7 cellular contexts compared by ENCODE assay signal in genomic region chr12:120257041-120257821, GRCh38. TPM values are rescaled to one million over a fixed set of nuclear protein-coding genes. Genes with fewer than 3 reads are reported as not detected.
DNase-seq lines count a peak whose midpoint lies in the region; ATAC-seq and TF ChIP-seq lines count a peak whose summit lies in the region.

No MANE protein-coding gene starts in this region.

- H3K14ac ChIP-seq in IMR-90 (replicated peaks; ENCODE audit: low read depth, low read length), result peak overlapping the region; percentile 8

- peak overlapping the region; percentile 77 for H4K91ac ChIP-seq in IMR-90 (ENCODE audit: insufficient read depth, low read depth, low read length)

- POLR2A ChIA-PET in IMR-90 (lab: Charles Lee; ENCODE audit: unreplicated experiment), result interaction anchor here (1.0 to 1.5 kb wide), 4 partner anchors 20 to 56 kb away, joined by 4 to 10 read pairs (median 6); partner anchors contain the start of gene RNU4-2

- BruUV-seq in IMR-90 (replicated peaks; lab: Mats Ljungman, UMichigan), result no TSS peak

- H2AK5ac ChIP-seq in IMR-90 (ENCODE audit: low read depth, low read length), result peak overlapping the region; percentile 90

- H2AK9ac ChIP-seq in IMR-90 (replicated peaks; ENCODE audit: low read depth, low read length, poor library complexity), result peak overlapping the region; percentile 85

- H3K9me3 ChIP-seq in IMR-90 (ENCODE audit: control insufficient read depth, insufficient read depth, low read length) (no peaks in the 10 kb centered on the region), body of pancreas (no peaks in the 10 kb centered on the region), iPS-20b (ENCODE audit: insufficient read depth, low read depth, low read length) (no peaks in the 10 kb centered on the region), spleen (no peaks in the 10 kb centered on the region)

- CTCF ChIA-PET in IMR-90 (lab: Yijun Ruan, JAX), result interaction anchor here (0.6 to 1.9 kb wide), 7 partner anchors 9 to 32 kb away, joined by 3 to 12 read pairs (median 5); no protein-coding TSS in a partner anchor

- ATAC-seq in IMR-90 (ENCODE audit: low read depth) (peak; percentile 83), body of pancreas (peak; percentile 75), GM19397 (IDR thresholded peaks at IDR 0.05; ENCODE audit: unreplicated experiment) (no peak)

- peak overlapping the region; percentile 70 for H3K27ac ChIP-seq in IMR-90 (ENCODE audit: insufficient read depth, low read length)
- H3K27ac ChIP-seq in body of pancreas, result peak overlapping the region; percentile 46 to 90 (median 85)
- peak overlapping the region; percentile 86 for H3K27ac ChIP-seq in iPS-20b (ENCODE audit: low read length)
- peak overlapping the region; percentile 19 to 97 (median 76) for H3K27ac ChIP-seq in spleen

- 0 out of 2 replicates have a peak overlapping the region, but pooled peaks have one; percentile 16 for H3K56ac ChIP-seq in IMR-90 (ENCODE audit: extremely low read depth, insufficient read depth, low read length)

- peaks cover 0 to 50% of the 10 kb centered on the region in 2 experiments; a peak in 2 of 4 replicates for H3K79me1 ChIP-seq in IMR-90 (ENCODE audit: low read depth in 1 of 2, low read length in 2 of 2)

- peaks cover 41% of the 10 kb centered on the region for H3K9me1 ChIP-seq in IMR-90 (ENCODE audit: insufficient read depth, low read length)

- H3K36me3 ChIP-seq in IMR-90 (ENCODE audit: control insufficient read depth, insufficient read depth, low read length) (peaks cover 9% of the 10 kb centered on the region), body of pancreas (replicated peaks in 1 of 2; ENCODE audit: insufficient read depth in 1 of 2, low read depth in 2 of 2) (no peaks in the 10 kb centered on the region), iPS-20b (ENCODE audit: insufficient read depth, low read depth, low read length) (no peaks in the 10 kb centered on the region; the same call in 1 of the 2 replicates), spleen (peaks cover 0 to 37% (median 0%) of the 10 kb centered on the region in 6 donors)

- peak overlapping the region; percentile 57 for H2BK120ac ChIP-seq in IMR-90 (ENCODE audit: low read depth, low read length)

- peak overlapping the region; percentile 81 for H2BK5ac ChIP-seq in IMR-90 (ENCODE audit: low read depth, low read length, poor library complexity, severe bottlenecking)

- no peaks in the 10 kb centered on the region for H3K27me3 ChIP-seq in IMR-90 (ENCODE audit: control insufficient read depth, insufficient read depth, low read length)
- no peaks in the 10 kb centered on the region for H3K27me3 ChIP-seq in body of pancreas
- no peaks in the 10 kb centered on the region for H3K27me3 ChIP-seq in iPS-20b (ENCODE audit: insufficient read depth, low read length)
- peaks cover 0 to 43% (median 0%) of the 10 kb centered on the region in 7 donors for H3K27me3 ChIP-seq in spleen (replicated peaks in 1 of 7)

- TF ChIP-seq POLR2A in IMR-90 (IDR thresholded peaks at IDR 0.05; ENCODE audit: low read depth, low read length), result no peak
- TF ChIP-seq POLR2A in body of pancreas (IDR thresholded peaks at IDR 0.05), result peak in 2 of 3 donors; percentile 8 to 31
- no peak for TF ChIP-seq POLR2A in spleen (IDR thresholded peaks at IDR 0.05)

- H2AFZ ChIP-seq in IMR-90 (replicated peaks; ENCODE audit: low read length, poor library complexity), result peak overlapping the region; percentile 78

- peak overlapping the region; percentile 85 for H3K4ac ChIP-seq in IMR-90 (ENCODE audit: low read depth, low read length)

- H3K4me3 ChIP-seq in IMR-90 (ENCODE audit: insufficient read depth, low read depth, low read length) (no peak overlapping the region), body of pancreas (no peak overlapping the region), iPS-20b (ENCODE audit: low read length) (peak overlapping the region; percentile 22; the same call in 1 of the 2 replicates), spleen (no peak overlapping the region)

- peaks cover 76% of the 10 kb centered on the region for H4K20me1 ChIP-seq in IMR-90 (ENCODE audit: insufficient read depth, low read length)

- in situ Hi-C loops in IMR-90 (cut with MboI; ENCODE audit: low sequenced_read_pairs), result no loop called here

- peak overlapping the region; percentile 22 for H3K9ac ChIP-seq in IMR-90 (ENCODE audit: low read depth, low read length)
- peak overlapping the region; percentile 59 for H3K9ac ChIP-seq in iPS-20b (ENCODE audit: low read depth, low read length)

- H3K23ac ChIP-seq in IMR-90 (ENCODE audit: low read depth, low read length), result peak overlapping the region; percentile 31; the same call in 1 of the 2 replicates

- H3K4me2 ChIP-seq in IMR-90 (ENCODE audit: low read depth, low read length), result peak overlapping the region; percentile 76

- H4K8ac ChIP-seq in IMR-90 (ENCODE audit: low read depth in 2 of 2, low read length in 2 of 2), result peak overlapping the region in 1 of 2 experiments; percentile 24; a peak in 2 of 4 replicates

- H2BK15ac ChIP-seq in IMR-90 (ENCODE audit: low read depth, low read length), result peak overlapping the region; percentile 67; the same call in 1 of the 3 replicates

- DNase-seq in IMR-90 (peak; percentile 93), body of pancreas (peak; percentile 47 to 75 (median 68)), spleen (no peak), NCI-H1436 treated with DMSO at 0.1 percent for 48 hours (lab: John Stamatoyannopoulos, UW) (no peak), DMS114 treated with DMSO at 0.1 percent for 48 hours (lab: John Stamatoyannopoulos, UW; ENCODE audit: unreplicated experiment) (no peak)

- no peak for TF ChIP-seq RAD21 in IMR-90 (IDR thresholded peaks at IDR 0.05; ENCODE audit: low read length)

- no peak overlapping the region; the same call in 1 of the 2 replicates for H3K18ac ChIP-seq in IMR-90 (ENCODE audit: low read depth, low read length)

- WGBS in IMR-90 (ENCODE audit: extremely low coverage in 2 of 2, insufficient read length in 1 of 2), 2 experiments, result 0% methylated on average over 2 of the region's 9 CpGs; no CpG with 5 or more reads in 1 of the 2 experiments
- WGBS in body of pancreas, 2 donors, result 26 to 47% methylated on average over 8 to 9 of the region's 9 CpGs
- WGBS in spleen, 5 donors, result 42 to 75% (median 60%) methylated on average over 8 to 9 of the region's 9 CpGs

- intact Hi-C loops in IMR-90 (cut with micrococcal nuclease), result loop anchor here (2.0 kb wide), 1 partner anchor 26 kb away; no protein-coding TSS in a partner anchor
- intact Hi-C loops in body of pancreas (cut with DNase I), result no loop called here
- intact Hi-C loops in spleen (cut with DNase I; ENCODE audit: low total_unique reads), result no loop called here

- dilution Hi-C loops in IMR-90 (cut with HindIII; ENCODE audit: low sequenced_read_pairs, unreplicated experiment), result no loop called here

- TF ChIP-seq CTCF in IMR-90 (conservative IDR thresholded peaks at IDR 0.05; ENCODE audit: low read depth, low read length), result no peak
- no peak for TF ChIP-seq CTCF in body of pancreas (IDR thresholded peaks at IDR 0.05)
- no peak for TF ChIP-seq CTCF in spleen (IDR thresholded peaks at IDR 0.05 in 8 of 11, conservative IDR thresholded peaks at IDR 0.05 in 3 of 11)

- H2BK20ac ChIP-seq in IMR-90 (ENCODE audit: low read depth, low read length), result no peak overlapping the region

- H3K4me1 ChIP-seq in IMR-90 (ENCODE audit: control insufficient read depth, insufficient read depth, low read length) (peaks cover 28% of the 10 kb centered on the region), body of pancreas (peaks cover 64% of the 10 kb centered on the region), iPS-20b (ENCODE audit: insufficient read depth, low read length) (peaks cover 16% of the 10 kb centered on the region), spleen (peaks cover 47 to 100% (median 94%) of the 10 kb centered on the region in 6 donors)

- H4K5ac ChIP-seq in IMR-90 (ENCODE audit: low read depth, low read length), result no peak overlapping the region

TF ChIP-seq in IMR-90, 13 proteins besides CTCF, POLR2A, EP300 and RAD21 (continues in another document):
- TF ChIP-seq FOS (IDR thresholded peaks at IDR 0.05; ENCODE audit: low read depth, low read length), result no peak
- peak; percentile 5; the same call in 1 of the 2 replicates for TF ChIP-seq BHLHE40 (IDR thresholded peaks at IDR 0.05; ENCODE audit: low read depth, low read length)

RNA-seq across cellular contexts. Expression of gene PXN, which starts 8.3 kb away (rescaled TPM):
- total RNA-seq in IMR-90 (2012; rRNA removed) (33.9 and 46.6 TPM in 2 replicates), body of pancreas (10 to 100 TPM; 29.3 to 35.9 TPM), spleen (100 to 1,000 TPM in 5 of 7 donors, 10 to 100 TPM in 2; 91.8 to 161 (median 149) TPM)
- polyA plus RNA-seq in IMR-90 (2012; rRNA removed) (134 and 139 TPM in 2 replicates), spleen (10 to 100 TPM; 22.3 to 49.8 (median 35.6) TPM)
- 104 and 123 TPM in 2 replicates for polyA plus RNA-seq in IMR-90 (2012; cell fraction: cytosol; rRNA removed)
- polyA plus RNA-seq in IMR-90 (2012; cell fraction: nucleus; rRNA removed; ENCODE audit: low replicate concordance), result 210 and 333 TPM in 2 replicates

RNA-seq across cellular contexts. Expression of gene RNU4-2, which starts 34.5 kb away (rescaled TPM):
- under 0.01 TPM in 2 replicates for total RNA-seq in IMR-90 (2012; rRNA removed)
- polyA plus RNA-seq in IMR-90 (2012; rRNA removed), result not detected in 2 replicates
- not detected in 2 replicates for polyA plus RNA-seq in IMR-90 (2012; cell fraction: cytosol; rRNA removed)
- not detected in 2 replicates for polyA plus RNA-seq in IMR-90 (2012; cell fraction: nucleus; rRNA removed; ENCODE audit: low replicate concordance)
- total RNA-seq in body of pancreas, result under 1 TPM; under 0.01 TPM
- over 10,000 TPM in 4 of 7 donors, under 1 TPM in 3; under 0.01 to 20,748 (median 15,186) TPM for total RNA-seq in spleen
- polyA plus RNA-seq in spleen, result not detected

RNA-seq across cellular contexts. Expression of gene RNU4-1, which starts 35.8 kb away (rescaled TPM):
- under 0.01 TPM in 2 replicates for total RNA-seq in IMR-90 (2012; rRNA removed)
- not detected in 2 replicates for polyA plus RNA-seq in IMR-90 (2012; rRNA removed)
- polyA plus RNA-seq in IMR-90 (2012; cell fraction: cytosol; rRNA removed), result not detected in 2 replicates
- polyA plus RNA-seq in IMR-90 (2012; cell fraction: nucleus; rRNA removed; ENCODE audit: low replicate concordance), result not detected in 2 replicates
- total RNA-seq in body of pancreas, result under 1 TPM; under 0.01 TPM
- 1,000 to 10,000 TPM in 4 of 7 donors, under 1 TPM in 2, not detected in 1; under 0.01 to 7,358 (median 2,736) TPM for total RNA-seq in spleen
- polyA plus RNA-seq in spleen, result not detected

RNA-seq across cellular contexts. Expression of gene SIRT4, which starts 44.9 kb away (rescaled TPM):
- 0.83 and 2.0 TPM in 2 replicates for total RNA-seq in IMR-90 (2012; rRNA removed)
- polyA plus RNA-seq in IMR-90 (2012; rRNA removed), result 0.56 and 0.87 TPM in 2 replicates
- polyA plus RNA-seq in IMR-90 (2012; cell fraction: cytosol; rRNA removed), result 0.99 and 1.2 TPM in 2 replicates
- polyA plus RNA-seq in IMR-90 (2012; cell fraction: nucleus; rRNA removed; ENCODE audit: low replicate concordance), result 0.61 and 0.79 TPM in 2 replicates
- total RNA-seq in body of pancreas, result 1 to 10 TPM in 1 of 2 donors, under 1 TPM in 1; 0.99 to 6.2 TPM
- total RNA-seq in spleen, result 1 to 10 TPM in 6 of 7 donors, under 1 TPM in 1; 0.66 to 2.6 (median 1.7) TPM
- polyA plus RNA-seq in spleen, result 1 to 10 TPM; 1.2 to 1.4 (median 1.3) TPM

RNA-seq across cellular contexts. Expression of gene RPLP0, which starts 56.3 kb away (rescaled TPM):
- 4,496 and 5,401 TPM in 2 replicates for total RNA-seq in IMR-90 (2012; rRNA removed)
- polyA plus RNA-seq in IMR-90 (2012; rRNA removed), result 5,590 and 6,356 TPM in 2 replicates
- polyA plus RNA-seq in IMR-90 (2012; cell fraction: cytosol; rRNA removed), result 2,244 and 4,987 TPM in 2 replicates
- 1,556 and 2,037 TPM in 2 replicates for polyA plus RNA-seq in IMR-90 (2012; cell fraction: nucleus; rRNA removed; ENCODE audit: low replicate concordance)
- total RNA-seq in body of pancreas, result 1,000 to 10,000 TPM; 1,243 to 1,902 TPM
- total RNA-seq in spleen, result 1,000 to 10,000 TPM; 1,023 to 1,741 (median 1,286) TPM
- 1,000 to 10,000 TPM; 3,423 to 5,071 (median 3,908) TPM for polyA plus RNA-seq in spleen

Comparison
In these comparisons a context has a peak if more than half of its experiments do, and no peak if none do; other contexts are left out.
1. DNase-seq: peak in IMR-90 (single experiment) and body of pancreas (4 of 4); none in spleen (single experiment), NCI-H1436 treated with DMSO at 0.1 percent for 48 hours (single experiment) and DMS114 treated with DMSO at 0.1 percent for 48 hours (single experiment).
2. POLR2A ChIP-seq: peak in body of pancreas (2 of 3); none in IMR-90 (single experiment) and spleen (0 of 3).
3. Peak in every context shown above with its lines, with median percentiles within 50 percentile points of each other: H3K27ac ChIP-seq.